In the genomic region with DNA sequence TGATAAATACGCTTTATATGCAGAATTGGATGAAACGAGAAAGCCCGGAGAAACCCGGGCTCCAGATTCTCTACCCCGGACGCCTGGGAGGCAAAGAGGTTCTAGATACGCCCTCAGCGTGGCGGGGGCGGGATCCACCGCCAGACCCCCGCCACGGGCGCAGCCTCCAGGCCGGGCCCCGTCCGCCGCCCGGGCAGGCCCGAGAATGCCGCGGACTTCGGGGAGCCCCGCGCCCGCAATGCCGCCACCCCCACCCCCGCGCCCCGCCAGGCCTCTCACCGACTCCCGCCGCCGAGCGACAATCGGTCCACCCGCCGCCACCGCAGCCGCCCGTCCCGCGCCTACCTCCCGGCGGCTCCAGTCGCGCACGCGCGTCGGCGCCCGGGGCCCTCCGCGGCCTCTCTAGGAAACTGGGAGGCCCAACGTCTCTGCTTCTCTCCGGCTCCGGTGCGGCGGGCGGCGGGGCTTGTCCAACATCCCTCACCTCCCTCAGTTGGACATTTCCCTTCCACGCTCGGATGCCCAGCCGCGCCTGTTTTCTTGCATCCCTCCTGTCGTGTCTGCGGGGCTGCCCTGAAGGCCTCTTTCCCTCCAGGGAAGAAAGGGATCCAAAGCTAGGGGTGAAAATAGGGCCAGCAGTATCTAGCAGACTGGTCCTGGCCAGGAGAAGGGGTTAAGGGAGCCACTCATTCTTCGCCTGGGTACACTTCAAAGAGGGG, we compare ENCODE assay signal across 8 cellular contexts. TPM values are rescaled to one million over a fixed set of nuclear protein-coding genes. Genes with fewer than 3 reads are reported as not detected.
A peak's percentile ranks its signal among the peaks of the same experiment; 100 is the strongest.
DNase-seq lines count a peak whose midpoint lies in the region; ATAC-seq, FAIRE-seq and TF ChIP-seq lines count a peak whose summit lies in the region.

Gene ZNF445 (minus strand): TSS at position 359 of the 719 bp plus-strand sequence. CDS start 22,121 bp downstream, outside the sequence.

- peak within 1 kb of the TSS; percentile 72 for H3K9ac ChIP-seq in HepG2 (ENCODE audit: insufficient read depth, low read depth, low read length)

- FAIRE-seq in HepG2 (lab: Jason Lieb, UNC), result no peak

- ATAC-seq in HG03196 (IDR thresholded peaks at IDR 0.05; ENCODE audit: unreplicated experiment) (peak; percentile 80), HepG2 (peak; percentile 85)

- H3K4me2 ChIP-seq in HepG2 (ENCODE audit: low read depth, low read length), result peak within 1 kb of the TSS; percentile 100

- H3K36me3 ChIP-seq in HepG2 (replicated peaks in 1 of 2; ENCODE audit: control insufficient read depth in 1 of 2, insufficient read depth in 2 of 2, low read length in 2 of 2), result peaks cover 0 to 3% of the 10 kb centered on the region in 2 experiments; a peak in 1 of 5 replicates

- peak within 1 kb of the TSS; percentile 93 for H3K4me3 Mint-ChIP-seq in activated CD4-positive, alpha-beta T cell treated with anti-CD3 and anti-CD28 coated beads, Interleukin-2, amount 10 ng/mL, durations not matched to agents 7 days and 5 days

- peak within 1 kb of the TSS; percentile 95 for H3K27ac Mint-ChIP-seq in activated CD4-positive, alpha-beta T cell treated with anti-CD3 and anti-CD28 coated beads, Interleukin-2, amount 10 ng/mL, durations not matched to agents 7 days and 5 days

- BruUV-seq in HepG2 (replicated peaks; lab: Mats Ljungman, UMichigan), result no TSS peak

- CTCF ChIA-PET in activated CD4-positive, alpha-beta T cell treated with anti-CD3 and anti-CD28 coated beads, Interleukin-2, amount 10 ng/mL, durations not matched to agents 7 days and 5 days (lab: Charles Lee), result interaction anchor here (0.9 to 1.6 kb wide), 2 partner anchors 9 to 11 kb away, joined by 3 to 4 read pairs; no protein-coding TSS in a partner anchor
- CTCF ChIA-PET in HepG2 (lab: Yijun Ruan, JAX; ENCODE audit: low intra/inter-chr PET ratio, low total read pairs), result no interaction called here

- no peaks in the 10 kb centered on the region for H3K27me3 Mint-ChIP-seq in activated CD4-positive, alpha-beta T cell treated with anti-CD3 and anti-CD28 coated beads, Interleukin-2, amount 10 ng/mL, durations not matched to agents 7 days and 5 days

- H3K4me1 Mint-ChIP-seq in activated CD4-positive, alpha-beta T cell treated with anti-CD3 and anti-CD28 coated beads, Interleukin-2, amount 10 ng/mL, durations not matched to agents 7 days and 5 days, result peaks cover 28% of the 10 kb centered on the region

- peak within 1 kb of the TSS; percentile 33 for H2AFZ ChIP-seq in HepG2 (ENCODE audit: low read length)

- peak; percentile 81 for TF ChIP-seq POLR2A in GM18951 (IDR thresholded peaks at IDR 0.05; ENCODE audit: extremely low read depth, insufficient read depth, insufficient read length)
- TF ChIP-seq POLR2A in HepG2 (IDR thresholded peaks at IDR 0.05; ENCODE audit: insufficient read depth in 1 of 2, low read depth in 2 of 2, low read length in 2 of 2), result peak; percentile 26 to 60; a peak in 2 of 4 replicates

- in situ Hi-C loops in GM18951 (cut with MboI; ENCODE audit: low sequenced_read_pairs, unreplicated experiment) (no loop called here), HepG2 (cut with HindIII; ENCODE audit: extremely low pct_ligation_motif_present, low pct_unique_long_range_greater_than_20kb) (no loop called here)

- H3K36me3 Mint-ChIP-seq in activated CD4-positive, alpha-beta T cell treated with anti-CD3 and anti-CD28 coated beads, Interleukin-2, amount 10 ng/mL, durations not matched to agents 7 days and 5 days (ENCODE audit: low read depth), result peaks cover 5% of the 10 kb centered on the region

- 1% methylated on average over 32 of the region's 69 CpGs for WGBS in HepG2 (ENCODE audit: low lambda C conversion rate)

- H3K27me3 ChIP-seq in HepG2 (ENCODE audit: control insufficient read depth in 1 of 2, insufficient read depth in 2 of 2, low read length in 2 of 2), result no peaks in the 10 kb centered on the region; a peak in 1 of 5 replicates

- DNase-seq in AG08396 (ENCODE audit: low spot score) (peak; percentile 96), NCI-H526 (lab: John Stamatoyannopoulos, UW) (peak; percentile 59 to 91), dedifferentiated amniotic fluid mesenchymal stem cell (ENCODE audit: extremely low spot score) (peak; percentile 64), HepG2 (ENCODE audit: low spot score) (peak; percentile 67)
- DNase-seq in activated CD4-positive, alpha-beta T cell treated with anti-CD3 and anti-CD28 coated beads, Interleukin-2, amount 10 ng/mL, durations not matched to agents 7 days and 5 days, result peak; percentile 78
- DNase-seq in stimulated activated CD4-positive, alpha-beta T cell treated with anti-CD3 and anti-CD28 coated beads, Interleukin-2, amount 100 ng/mL, for 4 hours (ENCODE audit: low read depth), result peak; percentile 67

- no peaks in the 10 kb centered on the region for H4K20me1 ChIP-seq in HepG2 (ENCODE audit: insufficient read depth, low read length)

- TF ChIP-seq EP300 in HepG2 (IDR thresholded peaks at IDR 0.05; ENCODE audit: low read depth in 2 of 2, low read length in 2 of 2) (no peak), HepG2 (CRISPR knock-in tag; IDR thresholded peaks at IDR 0.05; ENCODE audit: borderline replicate concordance) (no peak)

- peak within 1 kb of the TSS; percentile 88 for H3K27ac ChIP-seq in HepG2 (ENCODE audit: extremely low read length, insufficient read depth, low read length)

- no peaks in the 10 kb centered on the region for H3K9me3 ChIP-seq in HepG2 (ENCODE audit: low read length)

- no peak; the same call in 1 of the 2 replicates for TF ChIP-seq CTCF in HepG2 (CRISPR knock-in tag; IDR thresholded peaks at IDR 0.05)

- H3K9me3 Mint-ChIP-seq in activated CD4-positive, alpha-beta T cell treated with anti-CD3 and anti-CD28 coated beads, Interleukin-2, amount 10 ng/mL, durations not matched to agents 7 days and 5 days, result no peaks in the 10 kb centered on the region

- intact Hi-C loops in HepG2 (cut with micrococcal nuclease; ENCODE audit: unreplicated experiment), result loop anchor here (1.0 to 2.0 kb wide), 3 partner anchors 33 to 155 kb away; no protein-coding TSS in a partner anchor

- POLR2A ChIA-PET in activated CD4-positive, alpha-beta T cell treated with anti-CD3 and anti-CD28 coated beads, Interleukin-2, amount 10 ng/mL, durations not matched to agents 7 days and 5 days (lab: Charles Lee), result no interaction called here
- POLR2A ChIA-PET in HepG2 (lab: Yijun Ruan, JAX), result interaction anchor here (1.1 to 3.6 kb wide), 10 partner anchors 9 to 252 kb away, joined by 4 to 36 read pairs (median 7); partner anchors contain the start of genes TCAIM and ZNF501

- H3K4me3 ChIP-seq in HepG2 (replicated peaks in 1 of 3; ENCODE audit: insufficient read depth in 1 of 3, low read depth in 2 of 3, low read length in 3 of 3), result peak within 1 kb of the TSS; percentile 81 to 92 (median 87)

- TF ChIP-seq RAD21 in HepG2 (CRISPR knock-in tag; IDR thresholded peaks at IDR 0.05), result no peak

- H3K4me1 ChIP-seq in HepG2 (ENCODE audit: insufficient read depth, low read length), result peaks cover 56% of the 10 kb centered on the region

- H3K79me2 ChIP-seq in HepG2 (ENCODE audit: insufficient read depth, low read length), result peaks cover 50% of the 10 kb centered on the region

TF ChIP-seq in HepG2, 621 proteins besides CTCF, POLR2A, EP300 and RAD21 (continues in another document):
- TF ChIP-seq ZNF44 (CRISPR knock-in tag; IDR thresholded peaks at IDR 0.05), result no peak
- no peak for TF ChIP-seq ZNF75D (CRISPR knock-in tag; IDR thresholded peaks at IDR 0.05; ENCODE audit: borderline replicate concordance)
- TF ChIP-seq ZNF362 (CRISPR knock-in tag; IDR thresholded peaks at IDR 0.05; ENCODE audit: borderline replicate concordance), result no peak
- no peak for TF ChIP-seq FOXA1 (IDR thresholded peaks at IDR 0.05)
- TF ChIP-seq FOXA1 (CRISPR knock-in tag; IDR thresholded peaks at IDR 0.05), result no peak
- no peak for TF ChIP-seq CREBL2 (CRISPR knock-in tag; IDR thresholded peaks at IDR 0.05; ENCODE audit: borderline replicate concordance)
- TF ChIP-seq FIP1L1 (IDR thresholded peaks at IDR 0.05; ENCODE audit: borderline replicate concordance, insufficient read depth, low read depth, low read length), result no peak

RNA-seq across cellular contexts. Expression of gene ZNF445, which starts in this region (rescaled TPM):
- 10 to 100 TPM; 22.4 to 24.9 TPM for total RNA-seq in activated CD4-positive, alpha-beta T cell treated with anti-CD3 and anti-CD28 coated beads, Interleukin-2, amount 10 ng/mL, durations not matched to agents 7 days and 5 days
- total RNA-seq in HepG2 (2016; rRNA removed; fragmentation: Illumina TruSeq; extraction: Trizol), result 10.3 and 11.8 TPM in 2 replicates
- 4.8 and 8.2 TPM in 2 replicates for total RNA-seq in HepG2 (2016; cell fraction: cytosol; rRNA removed; fragmentation: Illumina TruSeq; extraction: Trizol; ENCODE audit: low read depth)
- 10.6 and 11.9 TPM in 2 replicates for total RNA-seq in HepG2 (2016; cell fraction: insoluble cytoplasmic fraction; rRNA removed; fragmentation: Illumina TruSeq; extraction: Trizol)
- 3.9 and 4.0 TPM in 2 replicates for total RNA-seq in HepG2 (2016; cell fraction: membrane; rRNA removed; fragmentation: Illumina TruSeq; extraction: Trizol)
- total RNA-seq in HepG2 (2016; cell fraction: nucleus; rRNA removed; fragmentation: Illumina TruSeq; extraction: Trizol), result 12.8 and 14.4 TPM in 2 replicates
- 4.4 and 5.3 TPM in 2 replicates for polyA plus RNA-seq in HepG2 (2011; rRNA removed)
- polyA plus RNA-seq in HepG2 (2011; cell fraction: cytosol; rRNA removed), result 1.9 and 2.2 TPM in 2 replicates
- polyA plus RNA-seq in HepG2 (2011; cell fraction: nucleus; rRNA removed), result 10.1 and 12.2 TPM in 2 replicates
- 4.4 and 5.3 TPM in 2 replicates for polyA plus RNA-seq in HepG2 (2012)
- polyA plus RNA-seq in HepG2 (2016; cell fraction: cytosol; fragmentation: Illumina TruSeq; extraction: Trizol; ENCODE audit: low read depth), result 0.20 TPM in 2 replicates
- 4.7 TPM in 2 replicates for polyA plus RNA-seq in HepG2 (2016; cell fraction: insoluble cytoplasmic fraction; fragmentation: Illumina TruSeq; extraction: Trizol; ENCODE audit: low read depth)
- 0.71 and 0.95 TPM in 2 replicates for polyA plus RNA-seq in HepG2 (2016; cell fraction: membrane; fragmentation: Illumina TruSeq; extraction: Trizol; ENCODE audit: low read depth)
- 22.5 and 25.6 TPM in 2 replicates for polyA plus RNA-seq in HepG2 (2016; cell fraction: nucleus; fragmentation: Illumina TruSeq; extraction: Trizol; ENCODE audit: insufficient read depth, low read depth)
- polyA minus RNA-seq in HepG2 (2011; rRNA and poly(A)+ RNA removed; ENCODE audit: low replicate concordance), result 12.7 and 16.2 TPM in 2 replicates
- polyA minus RNA-seq in HepG2 (2011; cell fraction: cytosol; rRNA and poly(A)+ RNA removed), result 5.2 and 5.8 TPM in 2 replicates
- polyA minus RNA-seq in HepG2 (2011; cell fraction: nucleus; rRNA and poly(A)+ RNA removed), result 19.8 and 20.3 TPM in 2 replicates

Comparison
In these comparisons a context has a peak if more than half of its experiments do, and no peak if none do; other contexts are left out.
1. Peak in every context shown above with its lines: DNase-seq, ATAC-seq, H3K4me3 ChIP-seq and H3K27ac ChIP-seq.